In genomic region chr12:71159260-71159659, GRCh38 we compare ENCODE assay signal across 18 cellular contexts. TPM values are rescaled to one million over a fixed set of nuclear protein-coding genes. Genes with fewer than 3 reads are reported as not detected.
"Had no signal": no experiment of that assay in that cellular context is flagged by ENCODE, and none has a peak within 500 bp of the region (broad histone marks: within the 10 kb centered on the region; RNA-seq: fewer than 3 reads in every experiment).

No MANE protein-coding gene starts in this region.

- H3K9me3 Mint-ChIP-seq: activated B cell treated with CpG ODN at 0.5 μM for 24 hours; activated CD4-positive, alpha-beta T cell treated with anti-CD3 and anti-CD28 coated beads, Interleukin-2, amount 10 ng/mL, durations not matched to agents 7 days and 5 days; activated naive CD4-positive, alpha-beta T cell treated with anti-CD3 and anti-CD28 coated beads, Interleukin-2, amount 10 ng/mL, durations not matched to agents 7 days and 5 days had no signal

- DNase-seq: activated B cell treated with CpG ODN at 0.5 μM for 24 hours; activated CD4-positive, alpha-beta T cell treated with anti-CD3 and anti-CD28 coated beads, Interleukin-2, amount 10 ng/mL, durations not matched to agents 7 days and 5 days; activated CD8-positive, alpha-beta memory T cell treated with anti-CD3 and anti-CD28 coated beads for 24 hours; activated naive CD4-positive, alpha-beta T cell treated with anti-CD3 and anti-CD28 coated beads, Interleukin-2, amount 10 ng/mL, durations not matched to agents 7 days and 5 days; caudate nucleus; cortex of kidney; effector memory CD4-positive, alpha-beta T cell; heart right ventricle; left ventricle myocardium inferior; pancreas; stimulated activated CD4-positive, alpha-beta T cell treated with anti-CD3 and anti-CD28 coated beads, Interleukin-4, amount 100 ng/mL, for 4 hours; stimulated activated naive CD8-positive, alpha-beta T cell treated with anti-CD3 and anti-CD28 coated beads, Interleukin-15, amount 100 ng/mL, for 72 hours had no signal

- H3K4me3 ChIP-seq: heart right ventricle, left ventricle myocardium inferior, pancreas, skin epidermis had no signal

- H3K4me3 Mint-ChIP-seq: activated B cell treated with CpG ODN at 0.5 μM for 24 hours; activated CD4-positive, alpha-beta T cell treated with anti-CD3 and anti-CD28 coated beads, Interleukin-2, amount 10 ng/mL, durations not matched to agents 7 days and 5 days; activated naive CD4-positive, alpha-beta T cell treated with anti-CD3 and anti-CD28 coated beads, Interleukin-2, amount 10 ng/mL, durations not matched to agents 7 days and 5 days; stimulated activated naive CD8-positive, alpha-beta T cell treated with anti-CD3 and anti-CD28 coated beads, Interleukin-15, amount 100 ng/mL, for 72 hours had no signal

- H3K36me3 Mint-ChIP-seq: activated naive CD4-positive, alpha-beta T cell treated with anti-CD3 and anti-CD28 coated beads, Interleukin-2, amount 10 ng/mL, durations not matched to agents 7 days and 5 days had no signal

- H3K9me3 ChIP-seq: left ventricle myocardium inferior, thoracic aorta had no signal

- H3K27ac ChIP-seq: heart right ventricle, left ventricle myocardium inferior, thoracic aorta had no signal

- ATAC-seq: heart right ventricle; stimulated activated naive CD8-positive, alpha-beta T cell treated with anti-CD3 and anti-CD28 coated beads, Interleukin-15, amount 100 ng/mL, for 72 hours had no signal

- H3K4me1 ChIP-seq: left ventricle myocardium inferior had no signal

- H3K36me3 ChIP-seq: heart right ventricle, left ventricle myocardium inferior, pancreas, thoracic aorta had no signal

- H3K27me3 ChIP-seq: heart right ventricle, pancreas had no signal

- FAIRE-seq: frontal cortex, keratinocyte, pancreas had no signal

- H3K27me3 Mint-ChIP-seq: activated CD4-positive, alpha-beta T cell treated with anti-CD3 and anti-CD28 coated beads, Interleukin-2, amount 10 ng/mL, durations not matched to agents 7 days and 5 days; activated naive CD4-positive, alpha-beta T cell treated with anti-CD3 and anti-CD28 coated beads, Interleukin-2, amount 10 ng/mL, durations not matched to agents 7 days and 5 days; stimulated activated naive CD8-positive, alpha-beta T cell treated with anti-CD3 and anti-CD28 coated beads, Interleukin-15, amount 100 ng/mL, for 72 hours had no signal

- H3K27ac Mint-ChIP-seq: activated B cell treated with CpG ODN at 0.5 μM for 24 hours; activated CD4-positive, alpha-beta T cell treated with anti-CD3 and anti-CD28 coated beads, Interleukin-2, amount 10 ng/mL, durations not matched to agents 7 days and 5 days; activated naive CD4-positive, alpha-beta T cell treated with anti-CD3 and anti-CD28 coated beads, Interleukin-2, amount 10 ng/mL, durations not matched to agents 7 days and 5 days; stimulated activated naive CD8-positive, alpha-beta T cell treated with anti-CD3 and anti-CD28 coated beads, Interleukin-15, amount 100 ng/mL, for 72 hours had no signal

- H3K4me1 Mint-ChIP-seq: activated B cell treated with CpG ODN at 0.5 μM for 24 hours; activated CD4-positive, alpha-beta T cell treated with anti-CD3 and anti-CD28 coated beads, Interleukin-2, amount 10 ng/mL, durations not matched to agents 7 days and 5 days; activated naive CD4-positive, alpha-beta T cell treated with anti-CD3 and anti-CD28 coated beads, Interleukin-2, amount 10 ng/mL, durations not matched to agents 7 days and 5 days; stimulated activated naive CD8-positive, alpha-beta T cell treated with anti-CD3 and anti-CD28 coated beads, Interleukin-15, amount 100 ng/mL, for 72 hours had no signal

RNA-seq across cellular contexts. Expression of gene TSPAN8, which starts 1.5 kb away (rescaled TPM):
- total RNA-seq: activated B cell treated with CpG ODN at 0.5 μM for 24 hours; activated CD4-positive, alpha-beta T cell treated with anti-CD3 and anti-CD28 coated beads, Interleukin-2, amount 10 ng/mL, durations not matched to agents 7 days and 5 days; frontal cortex; T-helper 1 cell treated with Interleukin-12 subunit alpha and Interleukin-12 subunit beta and Interleukin-4 antibody, amounts not matched to agents 30 ng/mL and 1 ng/mL, for 36 hours had no signal
- polyA plus RNA-seq: fibroblast of lung, keratinocyte had no signal
